14 cellular contexts compared by ENCODE assay signal in genomic region chr18:44885507-44885906, GRCh38.
A peak's percentile ranks its signal among the peaks of the same experiment; 100 is the strongest.
DNase-seq lines count a peak whose midpoint lies in the region; ATAC-seq and TF ChIP-seq lines count a peak whose summit lies in the region.
"Had no signal": no experiment of that assay in that cellular context is flagged by ENCODE, and none has a peak within 500 bp of the region (broad histone marks: within the 10 kb centered on the region; RNA-seq: fewer than 3 reads in every experiment).

No MANE protein-coding gene starts in this region.

- H3K4me3 ChIP-seq in body of pancreas (no peak overlapping the region), WERI-Rb-1 (ENCODE audit: low read depth, low read length) (no peak overlapping the region)
- H3K4me3 ChIP-seq in CD8-positive, alpha-beta memory T cell (ENCODE audit: low read length) = no peak overlapping the region
- H3K4me3 ChIP-seq: GM12878, GM23248 had no signal

- WGBS in body of pancreas, 2 donors = 19 to 35% methylated on average over 4 of the region's 4 CpGs

- H3K27ac Mint-ChIP-seq in naive B cell = peak overlapping the region in 4 of 6 donors; percentile 13 to 56 (median 40)
- peak overlapping the region; percentile 62 for H3K27ac Mint-ChIP-seq in stimulated activated naive B cell treated with anti-CD40 and anti-IgM and Interleukin-4, amounts not matched to agents 10 μg/mL and 1 μg/mL and 100 μg/mL, for 72 hours
- no peak overlapping the region for H3K27ac Mint-ChIP-seq in CD8-positive, alpha-beta memory T cell
- H3K27ac Mint-ChIP-seq: CD14-positive monocyte; CD8-positive, alpha-beta T cell had no signal

- POLR2A ChIA-PET in CD8-positive, alpha-beta memory T cell (lab: Charles Lee) = no interaction called here

- no peaks in the 10 kb centered on the region for H3K27me3 Mint-ChIP-seq in naive B cell
- H3K27me3 Mint-ChIP-seq in stimulated activated naive B cell treated with anti-CD40 and anti-IgM and Interleukin-4, amounts not matched to agents 10 μg/mL and 1 μg/mL and 100 μg/mL, for 72 hours = no peaks in the 10 kb centered on the region
- no peaks in the 10 kb centered on the region for H3K27me3 Mint-ChIP-seq in CD8-positive, alpha-beta memory T cell

- peaks cover 65% of the 10 kb centered on the region for H3K4me1 ChIP-seq in body of pancreas
- H3K4me1 ChIP-seq in CD8-positive, alpha-beta memory T cell (ENCODE audit: insufficient read depth, low read length) = no peaks in the 10 kb centered on the region

- CTCF ChIA-PET in CD8-positive, alpha-beta memory T cell (lab: Charles Lee) = interaction anchor here (1.0 kb wide), 1 partner anchor 207 kb away, joined by 3 read pairs; no protein-coding TSS in a partner anchor

- H3K36me3 ChIP-seq in body of pancreas (replicated peaks in 1 of 2; ENCODE audit: insufficient read depth in 1 of 2, low read depth in 2 of 2) (no peaks in the 10 kb centered on the region), WERI-Rb-1 (no peaks in the 10 kb centered on the region)
- no peaks in the 10 kb centered on the region for H3K36me3 ChIP-seq in CD8-positive, alpha-beta memory T cell (ENCODE audit: insufficient read depth, low read length)

- H3K9me3 ChIP-seq in body of pancreas = no peaks in the 10 kb centered on the region
- no peaks in the 10 kb centered on the region for H3K9me3 ChIP-seq in CD8-positive, alpha-beta memory T cell (ENCODE audit: low read length)
- no peaks in the 10 kb centered on the region for H3K9me3 ChIP-seq in WERI-Rb-1 (ENCODE audit: severe bottlenecking)
- H3K9me3 ChIP-seq: Caco-2 had no signal

- H3K4me3 Mint-ChIP-seq in naive B cell = no peak overlapping the region
- H3K4me3 Mint-ChIP-seq in stimulated activated naive B cell treated with anti-CD40 and anti-IgM and Interleukin-4, amounts not matched to agents 10 μg/mL and 1 μg/mL and 100 μg/mL, for 72 hours = no peak overlapping the region
- no peak overlapping the region for H3K4me3 Mint-ChIP-seq in CD8-positive, alpha-beta memory T cell
- H3K4me3 Mint-ChIP-seq: CD8-positive, alpha-beta T cell had no signal

- intact Hi-C loops in body of pancreas (cut with DNase I) = no loop called here

- DNase-seq in DMS53 (lab: John Stamatoyannopoulos, UW) (peak; percentile 11), DMS53 treated with DMSO at 0.1 percent for 48 hours (lab: John Stamatoyannopoulos, UW; ENCODE audit: unreplicated experiment) (no peak), body of pancreas (peak; percentile 51 to 79 (median 58)), naive B cell (no peak), WERI-Rb-1 (no peak)
- no peak for DNase-seq in stimulated activated naive B cell treated with anti-CD40 and anti-IgM and Interleukin-4, amounts not matched to agents 10 μg/mL and 1 μg/mL and 100 μg/mL, for 72 hours
- no peak for DNase-seq in CD8-positive, alpha-beta memory T cell
- DNase-seq: Caco-2; CD8-positive, alpha-beta T cell; DMS79; GM23248 had no signal

- no peak for TF ChIP-seq CTCF in body of pancreas (IDR thresholded peaks at IDR 0.05)
- no peak for TF ChIP-seq CTCF in WERI-Rb-1 (IDR thresholded peaks at IDR 0.05; ENCODE audit: low read depth, low read length)

- TF ChIP-seq POLR2A in body of pancreas (IDR thresholded peaks at IDR 0.05) = no peak

- ATAC-seq in body of pancreas (peak; percentile 65), naive B cell (ENCODE audit: low read depth in 2 of 2) (no peak)
- no peak for ATAC-seq in stimulated activated naive B cell treated with anti-CD40 and anti-IgM and Interleukin-4, amounts not matched to agents 10 μg/mL and 1 μg/mL and 100 μg/mL, for 72 hours (replicated peaks)
- ATAC-seq: CD8-positive, alpha-beta T cell; GM12878 had no signal

- H3K27ac ChIP-seq in body of pancreas (peak overlapping the region in 3 of 4 donors; percentile 42 to 67 (median 49)), WERI-Rb-1 (no peak overlapping the region)
- no peak overlapping the region for H3K27ac ChIP-seq in CD8-positive, alpha-beta memory T cell (ENCODE audit: low read depth, low read length)
- H3K27ac ChIP-seq: 22Rv1, GM23248 had no signal

- H3K36me3 Mint-ChIP-seq in naive B cell = peaks cover 1 to 3% of the 10 kb centered on the region in 2 donors
- H3K36me3 Mint-ChIP-seq in stimulated activated naive B cell treated with anti-CD40 and anti-IgM and Interleukin-4, amounts not matched to agents 10 μg/mL and 1 μg/mL and 100 μg/mL, for 72 hours = peaks cover 33 to 47% of the 10 kb centered on the region in 2 donors
- H3K36me3 Mint-ChIP-seq in CD8-positive, alpha-beta memory T cell = no peaks in the 10 kb centered on the region
- H3K36me3 Mint-ChIP-seq: CD14-positive monocyte; CD8-positive, alpha-beta T cell had no signal

- H3K9me3 Mint-ChIP-seq in naive B cell = peaks cover 0 to 3% (median 0%) of the 10 kb centered on the region in 7 donors
- no peaks in the 10 kb centered on the region for H3K9me3 Mint-ChIP-seq in stimulated activated naive B cell treated with anti-CD40 and anti-IgM and Interleukin-4, amounts not matched to agents 10 μg/mL and 1 μg/mL and 100 μg/mL, for 72 hours
- no peaks in the 10 kb centered on the region for H3K9me3 Mint-ChIP-seq in CD8-positive, alpha-beta memory T cell
- H3K9me3 Mint-ChIP-seq: CD8-positive, alpha-beta T cell had no signal

- H3K27me3 ChIP-seq in body of pancreas (no peaks in the 10 kb centered on the region), WERI-Rb-1 (ENCODE audit: insufficient read depth, low read depth, severe bottlenecking) (no peaks in the 10 kb centered on the region)
- H3K27me3 ChIP-seq in CD8-positive, alpha-beta memory T cell (ENCODE audit: insufficient read depth, low read length, poor library complexity, severe bottlenecking) = no peaks in the 10 kb centered on the region

- H3K4me1 Mint-ChIP-seq in naive B cell = peaks cover 39 to 57% (median 53%) of the 10 kb centered on the region in 3 donors
- H3K4me1 Mint-ChIP-seq in stimulated activated naive B cell treated with anti-CD40 and anti-IgM and Interleukin-4, amounts not matched to agents 10 μg/mL and 1 μg/mL and 100 μg/mL, for 72 hours = peaks cover 42 to 74% of the 10 kb centered on the region in 2 donors
- peaks cover 5 to 10% (median 9%) of the 10 kb centered on the region in 3 donors for H3K4me1 Mint-ChIP-seq in CD8-positive, alpha-beta memory T cell

Comparison
In these comparisons a context has a peak if more than half of its experiments do, and no peak if none do; other contexts are left out.
1. DNase-seq: peak in DMS53 (single experiment) and body of pancreas (4 of 4); none in DMS53 treated with DMSO at 0.1 percent for 48 hours (single experiment), naive B cell (single experiment), stimulated activated naive B cell treated with anti-CD40 and anti-IgM and Interleukin-4, amounts not matched to agents 10 μg/mL and 1 μg/mL and 100 μg/mL, for 72 hours (single experiment), CD8-positive, alpha-beta memory T cell (0 of 5) and WERI-Rb-1 (single experiment).
2. H3K27ac ChIP-seq: peak in body of pancreas (3 of 4); none in CD8-positive, alpha-beta memory T cell (single experiment) and WERI-Rb-1 (single experiment).
3. H3K27ac Mint-ChIP-seq: peak in naive B cell (4 of 6) and stimulated activated naive B cell treated with anti-CD40 and anti-IgM and Interleukin-4, amounts not matched to agents 10 μg/mL and 1 μg/mL and 100 μg/mL, for 72 hours (single experiment); none in CD8-positive, alpha-beta memory T cell (0 of 8).